8 cellular contexts compared by ENCODE assay signal in genomic region chr4:158670975-158671664, GRCh38. TPM values are rescaled to one million over a fixed set of nuclear protein-coding genes. Genes with fewer than 3 reads are reported as not detected.
DNase-seq lines count a peak whose midpoint lies in the region; ATAC-seq and TF ChIP-seq lines count a peak whose summit lies in the region.

No MANE protein-coding gene starts in this region.

- WGBS in stomach, 5 donors, result 0 to 1% (median 1%) methylated on average over 22 to 35 of the region's 35 CpGs

- TF ChIP-seq CTCF in Caco-2 (IDR thresholded peaks at IDR 0.05; ENCODE audit: insufficient read depth in 1 of 2, low read depth in 1 of 2, low read length in 1 of 2, severe bottlenecking in 1 of 2, unreplicated experiment in 1 of 2) (no peak), OCI-LY3 (IDR thresholded peaks at IDR 0.05; ENCODE audit: low read depth, low read length) (no peak), fibroblast of the aortic adventitia (IDR thresholded peaks at IDR 0.05; ENCODE audit: insufficient read depth, low read length) (no peak), nephron (IDR thresholded peaks at IDR 0.05; ENCODE audit: unreplicated experiment in 3 of 3) (no peak), stomach (IDR thresholded peaks at IDR 0.05) (no peak)

- intact Hi-C loops in Caco-2 (cut with micrococcal nuclease; ENCODE audit: unreplicated experiment), result loop anchor here (5.0 to 10.0 kb wide), 3 partner anchors 374 to 776 kb away; no protein-coding TSS in a partner anchor
- intact Hi-C loops in activated T-helper 2 cell treated with anti-CD3 and anti-CD28 coated beads, Interferon-gamma antibody, Interleukin-2, Interleukin-4, amounts not matched to agents 10 μg/mL and 5 μg/mL and 100 μg/mL, durations not matched to agents 14 hours and 24 hours and 36 hours (cut with micrococcal nuclease), result loop anchor here (1.0 to 5.0 kb wide), 2 partner anchors 156 to 432 kb away; partner anchors contain the start of gene RAPGEF2
- intact Hi-C loops in stomach (cut with DNase I; ENCODE audit: low total_unique reads), result no loop called here

- POLR2A ChIA-PET in Caco-2 (lab: Charles Lee), result no interaction called here

- peaks cover 27% of the 10 kb centered on the region for H4K20me1 ChIP-seq in OCI-LY3 (ENCODE audit: insufficient read depth, low read length)

- peak overlapping the region; percentile 88 for H3K4me2 ChIP-seq in OCI-LY3 (ENCODE audit: low read length)

- H3K9me3 Mint-ChIP-seq in Caco-2 (ENCODE audit: unreplicated experiment) (no peaks in the 10 kb centered on the region), nephron (no peaks in the 10 kb centered on the region)
- no peaks in the 10 kb centered on the region for H3K9me3 Mint-ChIP-seq in activated T-helper 2 cell treated with anti-CD3 and anti-CD28 coated beads, Interferon-gamma antibody, Interleukin-2, Interleukin-4, amounts not matched to agents 10 μg/mL and 5 μg/mL and 100 μg/mL, durations not matched to agents 14 hours and 24 hours and 36 hours

- H3K36me3 ChIP-seq in Caco-2 (ENCODE audit: control insufficient read depth, insufficient read depth, low read length) (no peaks in the 10 kb centered on the region), OCI-LY3 (replicated peaks; ENCODE audit: low read depth, low read length) (peaks cover 23% of the 10 kb centered on the region), stomach (no peaks in the 10 kb centered on the region)

- H3K27me3 Mint-ChIP-seq in Caco-2 (ENCODE audit: insufficient read depth, unreplicated experiment) (no peaks in the 10 kb centered on the region), nephron (ENCODE audit: low read depth) (no peaks in the 10 kb centered on the region)
- no peaks in the 10 kb centered on the region for H3K27me3 Mint-ChIP-seq in activated T-helper 2 cell treated with anti-CD3 and anti-CD28 coated beads, Interferon-gamma antibody, Interleukin-2, Interleukin-4, amounts not matched to agents 10 μg/mL and 5 μg/mL and 100 μg/mL, durations not matched to agents 14 hours and 24 hours and 36 hours (ENCODE audit: low read depth)

- peaks cover 63% of the 10 kb centered on the region for H3K79me2 ChIP-seq in OCI-LY3 (ENCODE audit: low read length)

- no peak for TF ChIP-seq POLR2A in stomach (IDR thresholded peaks at IDR 0.05)

- peak overlapping the region; percentile 98 for H3K27ac Mint-ChIP-seq in Caco-2 (ENCODE audit: unreplicated experiment)
- peak overlapping the region; percentile 95 for H3K27ac Mint-ChIP-seq in activated T-helper 2 cell treated with anti-CD3 and anti-CD28 coated beads, Interferon-gamma antibody, Interleukin-2, Interleukin-4, amounts not matched to agents 10 μg/mL and 5 μg/mL and 100 μg/mL, durations not matched to agents 14 hours and 24 hours and 36 hours
- peak overlapping the region; percentile 93 to 99 (median 98) for H3K27ac Mint-ChIP-seq in nephron

- DNase-seq in Caco-2 (peak; percentile 51 to 60), HPDE6-E6E7 (ENCODE audit: extremely low spot score) (peak; percentile 46), fibroblast of the aortic adventitia (ENCODE audit: low read depth) (peak; percentile 96), stomach (peak; percentile 76)
- peak; percentile 47 for DNase-seq in activated T-helper 2 cell treated with anti-CD3 and anti-CD28 coated beads, Interferon-gamma antibody, Interleukin-2, Interleukin-4, amounts not matched to agents 10 μg/mL and 5 μg/mL and 100 μg/mL, durations not matched to agents 14 hours and 24 hours and 36 hours (ENCODE audit: low spot score)

- H3K4me1 ChIP-seq in Caco-2 (peaks cover 3% of the 10 kb centered on the region; the same call in 1 of the 2 replicates), OCI-LY3 (ENCODE audit: low read length) (peaks cover 21% of the 10 kb centered on the region), stomach (peaks cover 15 to 45% (median 31%) of the 10 kb centered on the region in 4 donors)

- H3K27me3 ChIP-seq in Caco-2 (replicated peaks; ENCODE audit: control insufficient read depth, insufficient read depth, low read length) (no peaks in the 10 kb centered on the region), OCI-LY3 (ENCODE audit: low read depth, low read length) (no peaks in the 10 kb centered on the region), stomach (no peaks in the 10 kb centered on the region)

- H3K36me3 Mint-ChIP-seq in Caco-2 (ENCODE audit: insufficient read depth, unreplicated experiment) (peaks cover 15% of the 10 kb centered on the region), nephron (ENCODE audit: low read depth) (peaks cover 12% of the 10 kb centered on the region)
- peaks cover 18% of the 10 kb centered on the region for H3K36me3 Mint-ChIP-seq in activated T-helper 2 cell treated with anti-CD3 and anti-CD28 coated beads, Interferon-gamma antibody, Interleukin-2, Interleukin-4, amounts not matched to agents 10 μg/mL and 5 μg/mL and 100 μg/mL, durations not matched to agents 14 hours and 24 hours and 36 hours (ENCODE audit: low read depth)

- H3K27ac ChIP-seq in OCI-LY3 (ENCODE audit: low read length) (peak overlapping the region; percentile 94), stomach (peak overlapping the region; percentile 94 to 98 (median 96))

- H3K9ac ChIP-seq in OCI-LY3 (ENCODE audit: low read length), result peak overlapping the region; percentile 99

- no peaks in the 10 kb centered on the region for H3K9me3 ChIP-seq in Caco-2
- no peaks in the 10 kb centered on the region for H3K9me3 ChIP-seq in OCI-LY3 (ENCODE audit: insufficient read depth, low read length)
- H3K9me3 ChIP-seq in stomach, result no peaks in the 10 kb centered on the region

- no TSS peak for BruUV-seq in Caco-2 (replicated peaks; lab: Mats Ljungman, UMichigan)

- CTCF ChIA-PET in Caco-2 (lab: Charles Lee), result interaction anchor here (1.0 kb wide), 1 partner anchor 434 kb away, joined by 3 read pairs; no protein-coding TSS in a partner anchor

- H3K4me3 ChIP-seq in Caco-2 (ENCODE audit: low read depth, low read length) (peak overlapping the region; percentile 80), OCI-LY3 (ENCODE audit: low read length) (peak overlapping the region; percentile 82), fibroblast of the aortic adventitia (ENCODE audit: low read depth, low read length) (peak overlapping the region; percentile 94), stomach (peak overlapping the region; percentile 81 to 99 (median 92))

- H2AFZ ChIP-seq in OCI-LY3 (ENCODE audit: low read depth, low read length), result peak overlapping the region; percentile 71

- H3K4me1 Mint-ChIP-seq in Caco-2 (ENCODE audit: low read depth, unreplicated experiment) (peaks cover 7% of the 10 kb centered on the region), nephron (peaks cover 21% of the 10 kb centered on the region)
- peaks cover 25% of the 10 kb centered on the region for H3K4me1 Mint-ChIP-seq in activated T-helper 2 cell treated with anti-CD3 and anti-CD28 coated beads, Interferon-gamma antibody, Interleukin-2, Interleukin-4, amounts not matched to agents 10 μg/mL and 5 μg/mL and 100 μg/mL, durations not matched to agents 14 hours and 24 hours and 36 hours (ENCODE audit: low read depth)

- peak; percentile 27 for ATAC-seq in GM19463 (IDR thresholded peaks at IDR 0.05; ENCODE audit: unreplicated experiment)

- peak overlapping the region; percentile 100 for H3K4me3 Mint-ChIP-seq in Caco-2 (ENCODE audit: unreplicated experiment)
- peak overlapping the region; percentile 98 for H3K4me3 Mint-ChIP-seq in activated T-helper 2 cell treated with anti-CD3 and anti-CD28 coated beads, Interferon-gamma antibody, Interleukin-2, Interleukin-4, amounts not matched to agents 10 μg/mL and 5 μg/mL and 100 μg/mL, durations not matched to agents 14 hours and 24 hours and 36 hours (ENCODE audit: low read depth)
- H3K4me3 Mint-ChIP-seq in nephron, result peak overlapping the region; percentile 99 to 100 (median 99)

- TF ChIP-seq EP300 in stomach (IDR thresholded peaks at IDR 0.05), result no peak

RNA-seq across cellular contexts. Expression of gene C4orf46, which starts 0.6 kb away (rescaled TPM):
- total RNA-seq in Caco-2 (2022) (16.7 and 17.4 TPM in 2 replicates), fibroblast of the aortic adventitia (ENCODE audit: low replicate concordance) (4.3 and 63.4 TPM in 2 replicates), stomach (10 to 100 TPM in 1 of 5 donors, 1 to 10 TPM in 3, under 1 TPM in 1; 0.29 to 23.5 (median 2.9) TPM)
- 16.0 and 17.0 TPM in 2 replicates for total RNA-seq in activated T-helper 2 cell treated with anti-CD3 and anti-CD28 coated beads, Interferon-gamma antibody, Interleukin-2, Interleukin-4, amounts not matched to agents 10 μg/mL and 5 μg/mL and 100 μg/mL, durations not matched to agents 14 hours and 24 hours and 36 hours
- 1 to 10 TPM; 2.0 to 3.5 (median 2.1) TPM for polyA plus RNA-seq in stomach

RNA-seq across cellular contexts. Expression of gene ETFDH, which starts 1.0 kb away (rescaled TPM):
- 5.8 and 6.4 TPM in 2 replicates for total RNA-seq in Caco-2 (2022)
- 21.6 and 23.8 TPM in 2 replicates for total RNA-seq in activated T-helper 2 cell treated with anti-CD3 and anti-CD28 coated beads, Interferon-gamma antibody, Interleukin-2, Interleukin-4, amounts not matched to agents 10 μg/mL and 5 μg/mL and 100 μg/mL, durations not matched to agents 14 hours and 24 hours and 36 hours
- total RNA-seq in fibroblast of the aortic adventitia (ENCODE audit: low replicate concordance), result 20.9 and 42.3 TPM in 2 replicates
- 10 to 100 TPM in 4 of 5 donors, 1 to 10 TPM in 1; 9.3 to 78.0 (median 42.9) TPM for total RNA-seq in stomach
- polyA plus RNA-seq in stomach, result 10 to 100 TPM; 18.1 to 24.7 (median 18.8) TPM

RNA-seq across cellular contexts. Expression of gene PPID, which starts 52.1 kb away (rescaled TPM):
- total RNA-seq in Caco-2 (2022) (50.9 and 57.2 TPM in 2 replicates), fibroblast of the aortic adventitia (ENCODE audit: low replicate concordance) (23.6 and 45.1 TPM in 2 replicates), stomach (10 to 100 TPM in 4 of 5 donors, 1 to 10 TPM in 1; 1.2 to 98.5 (median 12.9) TPM)
- total RNA-seq in activated T-helper 2 cell treated with anti-CD3 and anti-CD28 coated beads, Interferon-gamma antibody, Interleukin-2, Interleukin-4, amounts not matched to agents 10 μg/mL and 5 μg/mL and 100 μg/mL, durations not matched to agents 14 hours and 24 hours and 36 hours, result 56.8 and 58.5 TPM in 2 replicates
- polyA plus RNA-seq in stomach, result 10 to 100 TPM; 18.3 to 22.1 (median 20.9) TPM

Comparison
In these comparisons a context has a peak if more than half of its experiments do, and no peak if none do; other contexts are left out.
1. Peak in every context shown above with its lines: DNase-seq, ATAC-seq, H3K4me3 ChIP-seq and H3K27ac ChIP-seq.
2. DNase-seq: peak in every context shown above with its lines; median percentile 96 in fibroblast of the aortic adventitia; 76 in stomach; 56 in Caco-2; 47 in activated T-helper 2 cell treated with anti-CD3 and anti-CD28 coated beads, Interferon-gamma antibody, Interleukin-2, Interleukin-4, amounts not matched to agents 10 μg/mL and 5 μg/mL and 100 μg/mL, durations not matched to agents 14 hours and 24 hours and 36 hours; 46 in HPDE6-E6E7.